14 cellular contexts compared by ENCODE assay signal in the genomic region with DNA sequence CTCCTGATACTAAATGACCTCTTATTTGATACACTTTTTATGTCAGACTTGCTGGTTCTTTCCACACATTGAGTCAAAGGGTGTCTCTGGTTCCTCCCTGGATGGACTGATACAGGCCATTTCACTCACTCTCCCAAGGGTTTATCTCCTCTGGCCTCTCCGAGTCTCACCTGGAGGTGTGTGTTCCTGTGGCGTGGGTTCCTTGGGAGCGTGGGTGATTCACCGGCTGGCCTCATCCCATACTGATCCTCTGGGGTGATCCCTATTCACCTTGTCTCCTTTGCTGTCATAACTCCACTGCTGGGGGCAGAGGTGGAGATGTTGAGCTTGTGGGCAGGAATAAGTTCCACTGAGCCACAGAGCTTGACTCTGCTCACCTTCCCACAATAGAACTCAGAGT.
DNase-seq lines count a peak whose midpoint lies in the region; ATAC-seq lines count a peak whose summit lies in the region.
"Had no signal": no experiment of that assay in that cellular context is flagged by ENCODE, and none has a peak within 500 bp of the region (broad histone marks: within the 10 kb centered on the region; RNA-seq: fewer than 3 reads in every experiment).

No MANE protein-coding gene starts in this region.

- H3K27me3 Mint-ChIP-seq in activated naive CD8-positive, alpha-beta T cell, result no peaks in the 10 kb centered on the region
- no peaks in the 10 kb centered on the region for H3K27me3 Mint-ChIP-seq in activated naive CD8-positive, alpha-beta T cell treated with anti-CD3 and anti-CD28 coated beads for 36 hours
- no peaks in the 10 kb centered on the region for H3K27me3 Mint-ChIP-seq in T-cell
- H3K27me3 Mint-ChIP-seq: central memory CD8-positive, alpha-beta T cell had no signal

- H3K4me1 Mint-ChIP-seq in activated naive CD8-positive, alpha-beta T cell (ENCODE audit: low read depth), result peaks cover 48% of the 10 kb centered on the region
- H3K4me1 Mint-ChIP-seq in activated naive CD8-positive, alpha-beta T cell treated with anti-CD3 and anti-CD28 coated beads for 36 hours, result peaks cover 27% of the 10 kb centered on the region
- peaks cover 50 to 77% (median 62%) of the 10 kb centered on the region in 3 donors for H3K4me1 Mint-ChIP-seq in T-cell
- peaks cover 58% of the 10 kb centered on the region for H3K4me1 Mint-ChIP-seq in stimulated activated effector memory CD8-positive, alpha-beta T cell treated with anti-CD3 and anti-CD28 coated beads, Interleukin-12 subunit alpha, Interleukin-12 subunit beta, amount 100 ng/mL, for 72 hours

- no peaks in the 10 kb centered on the region for H3K9me3 Mint-ChIP-seq in activated naive CD8-positive, alpha-beta T cell (ENCODE audit: low read depth)
- no peaks in the 10 kb centered on the region for H3K9me3 Mint-ChIP-seq in activated naive CD8-positive, alpha-beta T cell treated with anti-CD3 and anti-CD28 coated beads for 36 hours
- H3K9me3 Mint-ChIP-seq in T-cell, result no peaks in the 10 kb centered on the region
- H3K9me3 Mint-ChIP-seq in stimulated activated effector memory CD8-positive, alpha-beta T cell treated with anti-CD3 and anti-CD28 coated beads, Interleukin-12 subunit alpha, Interleukin-12 subunit beta, amount 100 ng/mL, for 72 hours, result no peaks in the 10 kb centered on the region
- H3K9me3 Mint-ChIP-seq: central memory CD8-positive, alpha-beta T cell; GM23338 had no signal

- POLR2A ChIA-PET in T-cell (lab: Charles Lee), result no interaction called here

- CTCF ChIA-PET in T-cell (lab: Charles Lee), result no interaction called here

- peak overlapping the region; percentile 69 for H3K27ac Mint-ChIP-seq in activated naive CD8-positive, alpha-beta T cell
- H3K27ac Mint-ChIP-seq in activated naive CD8-positive, alpha-beta T cell treated with anti-CD3 and anti-CD28 coated beads for 36 hours, result no peak overlapping the region
- peak overlapping the region; percentile 39 to 59 for H3K27ac Mint-ChIP-seq in T-cell
- H3K27ac Mint-ChIP-seq in stimulated activated effector memory CD8-positive, alpha-beta T cell treated with anti-CD3 and anti-CD28 coated beads, Interleukin-12 subunit alpha, Interleukin-12 subunit beta, amount 100 ng/mL, for 72 hours, result peak overlapping the region; percentile 80

- no peak overlapping the region for H3K4me3 Mint-ChIP-seq in activated naive CD8-positive, alpha-beta T cell
- no peak overlapping the region for H3K4me3 Mint-ChIP-seq in activated naive CD8-positive, alpha-beta T cell treated with anti-CD3 and anti-CD28 coated beads for 36 hours
- H3K4me3 Mint-ChIP-seq in T-cell, result no peak overlapping the region
- no peak overlapping the region for H3K4me3 Mint-ChIP-seq in stimulated activated effector memory CD8-positive, alpha-beta T cell treated with anti-CD3 and anti-CD28 coated beads, Interleukin-12 subunit alpha, Interleukin-12 subunit beta, amount 100 ng/mL, for 72 hours
- H3K4me3 Mint-ChIP-seq: central memory CD8-positive, alpha-beta T cell; GM23338 had no signal

- H3K36me3 Mint-ChIP-seq in activated naive CD8-positive, alpha-beta T cell, result peaks cover 16% of the 10 kb centered on the region
- peaks cover 22% of the 10 kb centered on the region for H3K36me3 Mint-ChIP-seq in activated naive CD8-positive, alpha-beta T cell treated with anti-CD3 and anti-CD28 coated beads for 36 hours
- H3K36me3 Mint-ChIP-seq in T-cell, result peaks cover 38% of the 10 kb centered on the region
- H3K36me3 Mint-ChIP-seq in stimulated activated effector memory CD8-positive, alpha-beta T cell treated with anti-CD3 and anti-CD28 coated beads, Interleukin-12 subunit alpha, Interleukin-12 subunit beta, amount 100 ng/mL, for 72 hours, result peaks cover 62% of the 10 kb centered on the region

- ATAC-seq in T-cell (replicated peaks in 1 of 4) (no peak), esophagus mucosa (peak; percentile 33), GM21723 (IDR thresholded peaks at IDR 0.05; ENCODE audit: unreplicated experiment) (no peak), GM19463 (IDR thresholded peaks at IDR 0.05; ENCODE audit: unreplicated experiment) (no peak)
- no peak for ATAC-seq in stimulated activated effector memory CD8-positive, alpha-beta T cell treated with anti-CD3 and anti-CD28 coated beads, Interleukin-12 subunit alpha, Interleukin-12 subunit beta, amount 100 ng/mL, for 72 hours
- ATAC-seq: GM23338 had no signal

- no peak for DNase-seq in activated naive CD8-positive, alpha-beta T cell treated with anti-CD3 and anti-CD28 coated beads for 36 hours
- no peak for DNase-seq in T-cell
- DNase-seq in stimulated activated effector memory CD8-positive, alpha-beta T cell treated with anti-CD3 and anti-CD28 coated beads, Interleukin-12 subunit alpha, Interleukin-12 subunit beta, amount 100 ng/mL, for 72 hours (ENCODE audit: low spot score in 2 of 2), result no peak
- no peak for DNase-seq in DMS53 treated with DMSO at 0.1 percent for 48 hours (lab: John Stamatoyannopoulos, UW; ENCODE audit: unreplicated experiment)
- DNase-seq: esophagus squamous epithelium, lower lobe of right lung, NCI-H1694, NCI-H69 had no signal
